20 cellular contexts compared by ENCODE assay signal in the genomic region with DNA sequence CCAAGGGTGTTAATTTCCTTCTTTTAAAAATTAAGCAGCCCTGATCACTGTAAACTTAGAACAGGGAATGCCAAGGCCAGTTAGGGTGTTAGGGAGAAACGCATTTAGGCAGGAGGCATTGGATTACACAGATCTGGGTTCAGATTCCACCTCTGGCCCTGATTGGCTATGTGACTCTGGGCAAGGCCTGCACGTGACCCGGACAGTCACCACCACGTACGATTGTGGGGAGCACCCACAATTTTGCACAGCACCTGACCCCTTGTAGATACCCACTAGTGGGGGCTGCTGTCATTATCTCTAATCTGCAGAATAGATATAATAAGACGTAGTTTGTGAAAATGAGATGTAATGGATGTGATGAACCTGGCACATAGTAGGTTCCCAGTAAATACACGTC.
"Had no signal": no experiment of that assay in that cellular context is flagged by ENCODE, and none has a peak within 500 bp of the region (broad histone marks: within the 10 kb centered on the region; RNA-seq: fewer than 3 reads in every experiment).

No MANE protein-coding gene starts in this region.

- H3K9me3 ChIP-seq: heart left ventricle, ovary, suprapubic skin, thyroid gland, upper lobe of left lung, uterus had no signal

- H3K36me3 ChIP-seq: heart left ventricle, ovary, suprapubic skin, thyroid gland, upper lobe of left lung, uterus had no signal

- H3K4me1 ChIP-seq: heart left ventricle, suprapubic skin, thyroid gland, upper lobe of left lung, uterus had no signal

- DNase-seq: effector CD4-positive, alpha-beta T cell; endodermal cell; foreskin melanocyte; heart left ventricle; hypothalamus; kidney glomerular epithelial cell; midbrain; naive B cell; ovary; right cardiac atrium; stimulated activated CD4-positive, alpha-beta T cell treated with anti-CD3 and anti-CD28 coated beads, Interleukin-4, amount 100 ng/mL, for 1 hour; stimulated activated CD8-positive, alpha-beta memory T cell treated with anti-CD3 and anti-CD28 coated beads, Interleukin-4, amount 100 ng/mL, for 48 hours; stimulated activated naive CD8-positive, alpha-beta T cell treated with anti-CD3 and anti-CD28 coated beads, Interleukin-15, Interleukin-2, amounts not matched to agents 100 U/mL and 50 U/mL, for 24 hours; thyroid gland; upper lobe of left lung; uterus had no signal

- H3K4me3 ChIP-seq: coronary artery, heart left ventricle, ovary, suprapubic skin, thyroid gland, upper lobe of left lung, uterus had no signal

- H3K27me3 ChIP-seq: ovary, thyroid gland, upper lobe of left lung, uterus had no signal

- H3K27ac ChIP-seq: coronary artery, heart left ventricle, ovary, suprapubic skin, thyroid gland, upper lobe of left lung, uterus had no signal

- FAIRE-seq: islet of Langerhans had no signal

- ATAC-seq: heart left ventricle; right cardiac atrium; stimulated activated effector memory CD8-positive, alpha-beta T cell treated with anti-CD3 and anti-CD28 coated beads, Interleukin-12 subunit alpha, Interleukin-12 subunit beta, amount 100 ng/mL, for 72 hours; stimulated activated naive CD8-positive, alpha-beta T cell treated with anti-CD3 and anti-CD28 coated beads, Interleukin-15, Interleukin-2, amounts not matched to agents 100 U/mL and 50 U/mL, for 24 hours had no signal
